Comparison of ENCODE assay signal across 16 cellular contexts in the genomic region with DNA sequence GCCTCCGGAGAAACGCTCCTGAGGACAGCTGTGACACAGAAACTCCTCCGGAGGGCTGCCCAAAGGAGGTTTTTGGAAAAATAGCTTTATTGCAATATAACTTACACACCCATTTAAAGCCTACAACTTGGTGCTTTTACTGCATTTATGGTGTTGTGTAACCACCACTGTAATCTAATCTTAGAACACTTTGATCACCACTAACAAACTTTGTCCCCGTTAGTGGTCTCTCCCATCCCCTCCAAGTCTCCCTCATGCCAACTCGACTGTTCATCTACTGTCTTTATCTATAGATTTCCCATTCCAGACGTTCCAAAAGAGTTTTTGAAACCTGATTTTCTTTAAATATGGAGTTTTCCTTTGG.
DNase-seq lines count a peak whose midpoint lies in the region; ATAC-seq and TF ChIP-seq lines count a peak whose summit lies in the region.
"Had no signal": no experiment of that assay in that cellular context is flagged by ENCODE, and none has a peak within 500 bp of the region (broad histone marks: within the 10 kb centered on the region; RNA-seq: fewer than 3 reads in every experiment).

No MANE protein-coding gene starts in this region.

- no peaks in the 10 kb centered on the region for H4K20me1 ChIP-seq in osteoblast (ENCODE audit: insufficient read depth, low read length)

- H3K4me2 ChIP-seq in osteoblast (ENCODE audit: insufficient read depth, low read length): no peak overlapping the region

- ATAC-seq in right cardiac atrium (no peak), Right ventricle myocardium superior (ENCODE audit: poor library complexity) (no peak)
- ATAC-seq: activated CD4-positive, CD25-positive, alpha-beta regulatory T cell treated with anti-CD3 and anti-CD28 coated beads, Interleukin-2, amount 50 U/mL, for 24 hours; activated T-cell treated with anti-CD3 and anti-CD28 coated beads, Interleukin-2, amount 50 U/mL, for 72 hours had no signal

- H3K4me3 ChIP-seq in right cardiac atrium (ENCODE audit: low read length) (peak overlapping the region; percentile 2), dorsolateral prefrontal cortex (no peak overlapping the region), osteoblast (ENCODE audit: insufficient read depth, low read length) (no peak overlapping the region)
- H3K4me3 ChIP-seq: ovary had no signal

- H3K27ac ChIP-seq in right cardiac atrium (ENCODE audit: low read length) (peak overlapping the region; percentile 76), dorsolateral prefrontal cortex (peak overlapping the region in 57 of 59 donors; percentile 53 to 100 (median 88)), osteoblast (ENCODE audit: low read depth, low read length) (peak overlapping the region; percentile 97)
- H3K27ac ChIP-seq: ovary had no signal

- WGBS in right cardiac atrium: 54% methylated on average over 6 of the region's 6 CpGs

- peaks cover 73% of the 10 kb centered on the region for H3K36me3 ChIP-seq in osteoblast (ENCODE audit: insufficient read depth, low read length)
- H3K36me3 ChIP-seq: ovary had no signal

- TF ChIP-seq CTCF in dorsolateral prefrontal cortex (IDR thresholded peaks at IDR 0.05 in 54 of 56, conservative IDR thresholded peaks at IDR 0.05 in 2 of 56; ENCODE audit: low read depth in 1 of 56, partially characterized antibody in 56 of 56) (no peak), osteoblast (IDR thresholded peaks at IDR 0.05; ENCODE audit: extremely low read depth, low read depth, low read length) (no peak)

- H3K4me1 ChIP-seq in right cardiac atrium (ENCODE audit: control insufficient read depth, insufficient read depth, low read length) (peaks cover 22% of the 10 kb centered on the region), osteoblast (ENCODE audit: insufficient read depth, low read length) (peaks cover 55% of the 10 kb centered on the region)

- DNase-seq in right cardiac atrium: no peak
- no peak for DNase-seq in Right ventricle myocardium superior
- no peak for DNase-seq in dorsolateral prefrontal cortex
- DNase-seq in osteoblast (ENCODE audit: insufficient read length, low spot score, missing footprints): peak; percentile 67
- DNase-seq in germinal center (ENCODE audit: low spot score): no peak
- DNase-seq in NCI-H1105 treated with DMSO at 0.1 percent for 48 hours (lab: John Stamatoyannopoulos, UW): no peak
- DNase-seq in mucosa of gallbladder (ENCODE audit: low spot score): no peak
- DNase-seq in NCI-H345 (lab: John Stamatoyannopoulos, UW): no peak
- DNase-seq: activated CD8-positive, alpha-beta memory T cell treated with anti-CD3 and anti-CD28 coated beads for 24 hours; activated T-cell treated with anti-CD3 and anti-CD28 coated beads, Interleukin-2, amount 50 U/mL, for 72 hours; DMS79 treated with DMSO at 0.1 percent for 48 hours; NCI-H2081 treated with DMSO at 0.1 percent for 48 hours; RPMI8226; T-helper 9 cell had no signal

- H2AFZ ChIP-seq in osteoblast (ENCODE audit: low read length): no peak overlapping the region

- intact Hi-C loops in right cardiac atrium (cut with DNase I) (loop anchor here in 2 of 4 donors (5.0 to 10.0 kb wide), 2 partner anchors 60 to 62 kb away; partner anchors contain the start of gene SYNJ2 (in 2 of the 2)), Right ventricle myocardium superior (cut with DNase I) (loop anchor here (5.0 kb wide), 1 partner anchor 62 kb away; the partner anchor contains the start of gene SYNJ2), dorsolateral prefrontal cortex (cut with DNase I) (no loop called here)

- H3K27me3 ChIP-seq in right cardiac atrium (ENCODE audit: control insufficient read depth, insufficient read depth) (no peaks in the 10 kb centered on the region), dorsolateral prefrontal cortex (no peaks in the 10 kb centered on the region), osteoblast (ENCODE audit: insufficient read depth, low read length) (no peaks in the 10 kb centered on the region)
- H3K27me3 ChIP-seq: ovary had no signal

- no peaks in the 10 kb centered on the region for H3K9me3 ChIP-seq in right cardiac atrium (ENCODE audit: control insufficient read depth, low read length)
- no peaks in the 10 kb centered on the region for H3K9me3 ChIP-seq in osteoblast (ENCODE audit: low read depth, low read length)
- H3K9me3 ChIP-seq: ovary had no signal

- peaks cover 82% of the 10 kb centered on the region for H3K79me2 ChIP-seq in osteoblast (ENCODE audit: insufficient read depth, low read length)
